In the genomic region with DNA sequence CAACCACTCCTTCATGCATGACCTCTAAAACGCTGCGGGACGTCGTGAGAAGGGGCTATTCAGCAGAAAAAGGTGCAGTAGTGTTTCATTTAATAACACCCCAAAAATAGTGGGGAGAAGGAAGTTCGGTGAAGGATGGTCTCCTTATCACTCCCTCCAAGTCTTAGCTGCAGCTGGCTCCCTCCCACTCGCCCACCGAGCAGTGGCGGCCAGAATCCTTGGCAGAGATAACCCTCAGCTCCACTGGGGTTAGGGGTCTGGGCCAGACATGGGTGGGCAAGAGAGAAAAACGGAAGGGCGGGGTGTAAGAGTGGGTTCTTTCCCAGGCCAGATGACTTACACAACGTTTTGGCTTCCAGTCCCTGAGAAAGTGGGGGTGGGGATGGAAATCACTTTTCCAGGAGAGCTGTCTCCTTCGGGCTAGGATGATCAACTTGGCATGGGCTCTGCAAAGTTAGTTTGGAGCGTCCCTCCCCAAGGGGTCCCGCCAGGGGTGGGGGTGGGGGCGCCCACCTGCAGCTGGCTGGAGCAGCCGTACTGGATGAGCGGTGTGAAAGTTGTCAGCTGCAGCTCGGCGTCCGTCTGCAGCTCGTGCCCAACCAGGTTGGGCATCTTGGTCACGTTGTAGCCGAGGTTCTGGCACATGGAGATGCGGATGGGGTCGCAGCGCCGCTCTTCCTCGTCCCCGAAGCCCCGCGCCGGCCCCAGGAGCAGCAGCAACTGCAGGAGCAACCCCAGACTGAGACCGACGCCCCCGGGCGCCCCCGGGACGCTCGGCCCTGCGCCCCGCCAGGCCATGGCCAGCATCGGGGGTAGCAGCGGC, we compare ENCODE assay signal across 7 cellular contexts. TPM values are rescaled to one million over a fixed set of nuclear protein-coding genes. Genes with fewer than 3 reads are reported as not detected.
DNase-seq lines count a peak whose midpoint lies in the region; ATAC-seq and TF ChIP-seq lines count a peak whose summit lies in the region.

No MANE protein-coding gene starts in this region.

- no peaks in the 10 kb centered on the region for H3K9me3 ChIP-seq in hepatocyte (ENCODE audit: low read depth)

- H3K4me3 ChIP-seq in hepatocyte (peak overlapping the region; percentile 79), skeletal muscle cell (ENCODE audit: low read depth, low read length) (peak overlapping the region; percentile 78)

- peak overlapping the region; percentile 84 for H3K27ac ChIP-seq in hepatocyte

- peaks cover 48% of the 10 kb centered on the region for H3K4me1 ChIP-seq in hepatocyte (ENCODE audit: insufficient read depth)

- CTCF ChIA-PET in GM10248 (lab: Yijun Ruan, JAX), result interaction anchor here (1.1 to 4.9 kb wide), 5 partner anchors 11 to 335 kb away, joined by 3 to 29 read pairs (median 4); no protein-coding TSS in a partner anchor

- H3K36me3 ChIP-seq in hepatocyte (replicated peaks; ENCODE audit: insufficient read depth, low read depth), result no peaks in the 10 kb centered on the region

- peak overlapping the region; percentile 95 for H3K4me2 ChIP-seq in hepatocyte

- H3K9me2 ChIP-seq in hepatocyte (replicated peaks; ENCODE audit: insufficient read depth), result no peaks in the 10 kb centered on the region

- no peaks in the 10 kb centered on the region for H3K9me3 Mint-ChIP-seq in activated T-helper 17 cell treated with anti-CD3 and anti-CD28 coated beads, Interleukin-2, amount 50 U/mL, for 72 hours

- H3K27me3 ChIP-seq in hepatocyte, result no peaks in the 10 kb centered on the region

- H3K27me3 Mint-ChIP-seq in activated T-helper 17 cell treated with anti-CD3 and anti-CD28 coated beads, Interleukin-2, amount 50 U/mL, for 72 hours, result peaks cover 17% of the 10 kb centered on the region

- H2AFZ ChIP-seq in hepatocyte, result peak overlapping the region; percentile 60

- no peak for TF ChIP-seq CTCF in GM10248 (IDR thresholded peaks at IDR 0.05; ENCODE audit: control extremely low read depth, extremely low read depth, low read depth, missing control alignments)
- no peak for TF ChIP-seq CTCF in hepatocyte (IDR thresholded peaks at IDR 0.05; ENCODE audit: poor library complexity)

- H3K36me3 Mint-ChIP-seq in activated T-helper 17 cell treated with anti-CD3 and anti-CD28 coated beads, Interleukin-2, amount 50 U/mL, for 72 hours (ENCODE audit: low read depth), result no peaks in the 10 kb centered on the region

- peak; percentile 15 for DNase-seq in GM10248 (ENCODE audit: extremely low spot score)
- no peak for DNase-seq in hepatocyte (ENCODE audit: low spot score)
- DNase-seq in skeletal muscle cell (ENCODE audit: low read depth), result no peak
- DNase-seq in COLO829 (ENCODE audit: low spot score), result no peak
- DNase-seq in stimulated activated naive CD4-positive, alpha-beta T cell (lab: John Stamatoyannopoulos, UW), result no peak

- ATAC-seq in HG03066 (IDR thresholded peaks at IDR 0.05; ENCODE audit: low read depth, unreplicated experiment), result peak; percentile 0
- no peak for ATAC-seq in activated T-helper 17 cell treated with anti-CD3 and anti-CD28 coated beads, Interleukin-2, amount 50 U/mL, for 72 hours (replicated peaks)

- H3K4me1 Mint-ChIP-seq in activated T-helper 17 cell treated with anti-CD3 and anti-CD28 coated beads, Interleukin-2, amount 50 U/mL, for 72 hours, result no peaks in the 10 kb centered on the region

- peaks cover 7% of the 10 kb centered on the region for H4K20me1 ChIP-seq in hepatocyte (ENCODE audit: insufficient read depth, poor library complexity, severe bottlenecking)

- H3K79me2 ChIP-seq in hepatocyte, result peaks cover 42% of the 10 kb centered on the region

- POLR2A ChIA-PET in GM10248 (lab: Yijun Ruan, JAX), result interaction anchor here (0.6 kb wide), 1 partner anchor 864 kb away, joined by 3 read pairs; no protein-coding TSS in a partner anchor

- 5% methylated on average over 33 of the region's 43 CpGs for WGBS in hepatocyte (ENCODE audit: low lambda C conversion rate, missing lambda C conversion rate)

- no peak overlapping the region for H3K27ac Mint-ChIP-seq in activated T-helper 17 cell treated with anti-CD3 and anti-CD28 coated beads, Interleukin-2, amount 50 U/mL, for 72 hours

- peak overlapping the region; percentile 68 for H3K4me3 Mint-ChIP-seq in activated T-helper 17 cell treated with anti-CD3 and anti-CD28 coated beads, Interleukin-2, amount 50 U/mL, for 72 hours

RNA-seq across cellular contexts. Expression of gene FZD4, which starts 0.7 kb away (rescaled TPM):
- total RNA-seq in activated T-helper 17 cell treated with anti-CD3 and anti-CD28 coated beads, Interleukin-2, amount 50 U/mL, for 72 hours, result under 1 TPM in 1 of 2 donors, not detected in 1; 0.09 TPM
- 17.6 and 18.9 TPM in 2 replicates for total RNA-seq in hepatocyte
- polyA plus RNA-seq in hepatocyte, result 6.8 and 7.7 TPM in 2 replicates

Comparison
In these comparisons a context has a peak if more than half of its experiments do, and no peak if none do; other contexts are left out.
1. RNA of gene FZD4, which starts 0.7 kb away (total RNA-seq): 17.6 to 18.9 TPM in hepatocyte; 0.09 TPM in activated T-helper 17 cell treated with anti-CD3 and anti-CD28 coated beads, Interleukin-2, amount 50 U/mL, for 72 hours; every median in the first group is over 10 times any median in the second.